17 cellular contexts compared by ENCODE assay signal in genomic region chr17:36746654-36747053, GRCh38.
DNase-seq lines count a peak whose midpoint lies in the region; TF ChIP-seq lines count a peak whose summit lies in the region.
"Had no signal": no experiment of that assay in that cellular context is flagged by ENCODE, and none has a peak within 500 bp of the region (broad histone marks: within the 10 kb centered on the region; RNA-seq: fewer than 3 reads in every experiment).

No MANE protein-coding gene starts in this region.

- H3K79me2 ChIP-seq in neural progenitor cell (ENCODE audit: low read depth) = no peaks in the 10 kb centered on the region

- TF ChIP-seq CTCF in neural progenitor cell (IDR thresholded peaks at IDR 0.05) = no peak

- H3K4me1 ChIP-seq in neural progenitor cell = peaks cover 17% of the 10 kb centered on the region
- H3K4me1 ChIP-seq: A549; BLaER1 treated with 17β-estradiol and CSF1 and Interleukin-3, amounts not matched to agents 10 nM and 100 nM; Caco-2 had no signal

- no peak overlapping the region for H3K4me2 ChIP-seq in neural progenitor cell
- H3K4me2 ChIP-seq: A549; BLaER1 treated with 17β-estradiol and CSF1 and Interleukin-3, amounts not matched to agents 10 nM and 100 nM had no signal

- H2AFZ ChIP-seq in neural progenitor cell (replicated peaks) = no peak overlapping the region

- no peaks in the 10 kb centered on the region for H3K36me3 Mint-ChIP-seq in neural progenitor cell
- H3K36me3 Mint-ChIP-seq: CD8-positive, alpha-beta T cell had no signal

- H3K27me3 Mint-ChIP-seq in neural progenitor cell (ENCODE audit: insufficient read depth, low read depth) = peaks cover 9% of the 10 kb centered on the region

- H3K27ac Mint-ChIP-seq in neural progenitor cell = peak overlapping the region; percentile 74
- H3K27ac Mint-ChIP-seq: B cell; CD4-positive, alpha-beta T cell; CD8-positive, alpha-beta T cell had no signal

- no peaks in the 10 kb centered on the region for H4K20me1 ChIP-seq in neural progenitor cell (ENCODE audit: low read depth)
- H4K20me1 ChIP-seq: BLaER1 treated with 17β-estradiol and CSF1 and Interleukin-3, amounts not matched to agents 10 nM and 100 nM had no signal

- H3K4me3 ChIP-seq in neural progenitor cell = no peak overlapping the region
- H3K4me3 ChIP-seq: A549; BLaER1 treated with 17β-estradiol and CSF1 and Interleukin-3, amounts not matched to agents 10 nM and 100 nM had no signal

- H3K4me3 Mint-ChIP-seq in neural progenitor cell = no peak overlapping the region
- H3K4me3 Mint-ChIP-seq: B cell; CD4-positive, alpha-beta T cell; CD8-positive, alpha-beta T cell had no signal

- no peak overlapping the region for H3K9ac ChIP-seq in neural progenitor cell
- H3K9ac ChIP-seq: BLaER1 treated with 17β-estradiol and CSF1 and Interleukin-3, amounts not matched to agents 10 nM and 100 nM had no signal

- DNase-seq in NCI-H526 (lab: John Stamatoyannopoulos, UW) (peak; percentile 50 to 54), NCI-H526 treated with DMSO at 0.1 percent for 48 hours (lab: John Stamatoyannopoulos, UW) (no peak), neural progenitor cell (ENCODE audit: low spot score) (no peak), posterior vena cava (ENCODE audit: low spot score) (no peak)
- DNase-seq in activated CD4-positive, alpha-beta T cell treated with anti-CD3 and anti-CD28 coated beads, Interleukin-2, amount 50 U/mL, for 4 hours = no peak
- DNase-seq: AML-193; Caco-2; Calu3; CD4-positive, alpha-beta T cell; CD8-positive, alpha-beta T cell; DMS79 treated with DMSO at 0.1 percent for 48 hours; GF-D8 had no signal

- no peaks in the 10 kb centered on the region for H3K9me3 ChIP-seq in neural progenitor cell (ENCODE audit: low read depth)
- H3K9me3 ChIP-seq: A549; BLaER1 treated with 17β-estradiol and CSF1 and Interleukin-3, amounts not matched to agents 10 nM and 100 nM; Caco-2 had no signal

- H3K4me1 Mint-ChIP-seq in neural progenitor cell = peaks cover 14% of the 10 kb centered on the region
- H3K4me1 Mint-ChIP-seq: B cell had no signal

- no peak overlapping the region for H3K27ac ChIP-seq in neural progenitor cell
- H3K27ac ChIP-seq: 22Rv1; A549; BLaER1 treated with 17β-estradiol and CSF1 and Interleukin-3, amounts not matched to agents 10 nM and 100 nM; C4-2B had no signal

- no peaks in the 10 kb centered on the region for H3F3A ChIP-seq in neural progenitor cell (ENCODE audit: low read depth)

- H3K36me3 ChIP-seq in neural progenitor cell = no peaks in the 10 kb centered on the region
- H3K36me3 ChIP-seq: BLaER1 treated with 17β-estradiol and CSF1 and Interleukin-3, amounts not matched to agents 10 nM and 100 nM had no signal

- no peaks in the 10 kb centered on the region for H3K27me3 ChIP-seq in neural progenitor cell
- H3K27me3 ChIP-seq: BLaER1 treated with 17β-estradiol and CSF1 and Interleukin-3, amounts not matched to agents 10 nM and 100 nM had no signal

- intact Hi-C loops in posterior vena cava (cut with DNase I) = no loop called here

- H3K9me3 Mint-ChIP-seq in neural progenitor cell = no peaks in the 10 kb centered on the region
- H3K9me3 Mint-ChIP-seq: CD4-positive, alpha-beta T cell had no signal

Comparison
In these comparisons a context has a peak if more than half of its experiments do, and no peak if none do; other contexts are left out.
1. DNase-seq: peak in NCI-H526 (2 of 2); none in NCI-H526 treated with DMSO at 0.1 percent for 48 hours (single experiment), neural progenitor cell (single experiment), posterior vena cava (single experiment) and activated CD4-positive, alpha-beta T cell treated with anti-CD3 and anti-CD28 coated beads, Interleukin-2, amount 50 U/mL, for 4 hours (0 of 2).